In genomic region chr10:71178880-71179279, GRCh38 we compare ENCODE assay signal across 27 cellular contexts. TPM values are rescaled to one million over a fixed set of nuclear protein-coding genes. Genes with fewer than 3 reads are reported as not detected.
"Had no signal": no experiment of that assay in that cellular context is flagged by ENCODE, and none has a peak within 500 bp of the region (broad histone marks: within the 10 kb centered on the region; RNA-seq: fewer than 3 reads in every experiment).

No MANE protein-coding gene starts in this region.

- DNase-seq: naive thymus-derived CD8-positive, alpha-beta T cell; nephron progenitor cell; occipital lobe; ovary; psoas muscle; right cardiac atrium; right lobe of liver; sigmoid colon; small intestine; stimulated activated CD4-positive, alpha-beta T cell treated with anti-CD3 and anti-CD28 coated beads, Interleukin-15, amount 100 ng/mL, for 24 hours; stimulated activated CD4-positive, alpha-beta T cell treated with anti-CD3 and anti-CD28 coated beads, Interleukin-2, amount 100 ng/mL, for 24 hours; stimulated activated CD4-positive, alpha-beta T cell treated with anti-CD3 and anti-CD28 coated beads, Interleukin-2, amount 100 ng/mL, for 48 hours; stimulated activated CD4-positive, alpha-beta T cell treated with anti-CD3 and anti-CD28 coated beads, Interleukin-4, amount 100 ng/mL, for 24 hours; stimulated activated naive CD4-positive, alpha-beta T cell; stimulated activated naive CD8-positive, alpha-beta T cell treated with anti-CD3 and anti-CD28 coated beads, Interleukin-15, amount 100 ng/mL, for 72 hours; stimulated activated naive CD8-positive, alpha-beta T cell treated with anti-CD3 and anti-CD28 coated beads, Interleukin-15, Interleukin-2, amounts not matched to agents 100 U/mL and 50 U/mL, for 24 hours; substantia nigra; testis; tibial artery; transverse colon; upper lobe of right lung; uterus had no signal

- H3K4me3 Mint-ChIP-seq: naive thymus-derived CD8-positive, alpha-beta T cell; natural killer cell treated with Interleukin-12 subunit alpha and Interleukin-12 subunit beta and Interleukin-15 and Interleukin-18, amount 100 ng/mL, for 72 hours; nephron progenitor cell; neural crest cell; stimulated activated effector memory CD8-positive, alpha-beta T cell treated with anti-CD3 and anti-CD28 coated beads, Interleukin-12 subunit alpha, Interleukin-12 subunit beta, amount 100 ng/mL, for 72 hours; stimulated activated naive CD8-positive, alpha-beta T cell treated with anti-CD3 and anti-CD28 coated beads, Interleukin-15, amount 100 ng/mL, for 72 hours; type B pancreatic cell had no signal

- H3K9me3 Mint-ChIP-seq: naive thymus-derived CD8-positive, alpha-beta T cell; natural killer cell treated with Interleukin-12 subunit alpha and Interleukin-12 subunit beta and Interleukin-15 and Interleukin-18, amount 100 ng/mL, for 72 hours; nephron progenitor cell; neural crest cell; stimulated activated effector memory CD8-positive, alpha-beta T cell treated with anti-CD3 and anti-CD28 coated beads, Interleukin-12 subunit alpha, Interleukin-12 subunit beta, amount 100 ng/mL, for 72 hours; stimulated activated naive CD8-positive, alpha-beta T cell treated with anti-CD3 and anti-CD28 coated beads, Interleukin-15, amount 100 ng/mL, for 72 hours; type B pancreatic cell had no signal

- H3K27ac Mint-ChIP-seq: natural killer cell treated with Interleukin-12 subunit alpha and Interleukin-12 subunit beta and Interleukin-15 and Interleukin-18, amount 100 ng/mL, for 72 hours; progenitor cell of endocrine pancreas; stimulated activated effector memory CD8-positive, alpha-beta T cell treated with anti-CD3 and anti-CD28 coated beads, Interleukin-12 subunit alpha, Interleukin-12 subunit beta, amount 100 ng/mL, for 72 hours; stimulated activated naive CD8-positive, alpha-beta T cell treated with anti-CD3 and anti-CD28 coated beads, Interleukin-15, amount 100 ng/mL, for 72 hours; type B pancreatic cell had no signal

- ATAC-seq: naive thymus-derived CD8-positive, alpha-beta T cell; natural killer cell treated with Interleukin-12 subunit alpha and Interleukin-12 subunit beta and Interleukin-15 and Interleukin-18, amount 100 ng/mL, for 72 hours; right cardiac atrium; stimulated activated naive CD8-positive, alpha-beta T cell treated with anti-CD3 and anti-CD28 coated beads, Interleukin-15, amount 100 ng/mL, for 72 hours; stimulated activated naive CD8-positive, alpha-beta T cell treated with anti-CD3 and anti-CD28 coated beads, Interleukin-15, Interleukin-2, amounts not matched to agents 100 U/mL and 50 U/mL, for 24 hours; upper lobe of right lung had no signal

- H3K27me3 Mint-ChIP-seq: stimulated activated naive CD8-positive, alpha-beta T cell treated with anti-CD3 and anti-CD28 coated beads, Interleukin-15, amount 100 ng/mL, for 72 hours; type B pancreatic cell had no signal

- H3K36me3 Mint-ChIP-seq: naive thymus-derived CD8-positive, alpha-beta T cell; natural killer cell treated with Interleukin-12 subunit alpha and Interleukin-12 subunit beta and Interleukin-15 and Interleukin-18, amount 100 ng/mL, for 72 hours; stimulated activated effector memory CD8-positive, alpha-beta T cell treated with anti-CD3 and anti-CD28 coated beads, Interleukin-12 subunit alpha, Interleukin-12 subunit beta, amount 100 ng/mL, for 72 hours; type B pancreatic cell had no signal

- H3K4me1 Mint-ChIP-seq: neural crest cell; stimulated activated effector memory CD8-positive, alpha-beta T cell treated with anti-CD3 and anti-CD28 coated beads, Interleukin-12 subunit alpha, Interleukin-12 subunit beta, amount 100 ng/mL, for 72 hours; stimulated activated naive CD8-positive, alpha-beta T cell treated with anti-CD3 and anti-CD28 coated beads, Interleukin-15, amount 100 ng/mL, for 72 hours had no signal

RNA-seq across cellular contexts. Expression of gene UNC5B, which starts 33.5 kb away (rescaled TPM):
- total RNA-seq: naive thymus-derived CD8-positive, alpha-beta T cell had no signal
